ENCODE assay signal across 8 cellular contexts in the genomic region with DNA sequence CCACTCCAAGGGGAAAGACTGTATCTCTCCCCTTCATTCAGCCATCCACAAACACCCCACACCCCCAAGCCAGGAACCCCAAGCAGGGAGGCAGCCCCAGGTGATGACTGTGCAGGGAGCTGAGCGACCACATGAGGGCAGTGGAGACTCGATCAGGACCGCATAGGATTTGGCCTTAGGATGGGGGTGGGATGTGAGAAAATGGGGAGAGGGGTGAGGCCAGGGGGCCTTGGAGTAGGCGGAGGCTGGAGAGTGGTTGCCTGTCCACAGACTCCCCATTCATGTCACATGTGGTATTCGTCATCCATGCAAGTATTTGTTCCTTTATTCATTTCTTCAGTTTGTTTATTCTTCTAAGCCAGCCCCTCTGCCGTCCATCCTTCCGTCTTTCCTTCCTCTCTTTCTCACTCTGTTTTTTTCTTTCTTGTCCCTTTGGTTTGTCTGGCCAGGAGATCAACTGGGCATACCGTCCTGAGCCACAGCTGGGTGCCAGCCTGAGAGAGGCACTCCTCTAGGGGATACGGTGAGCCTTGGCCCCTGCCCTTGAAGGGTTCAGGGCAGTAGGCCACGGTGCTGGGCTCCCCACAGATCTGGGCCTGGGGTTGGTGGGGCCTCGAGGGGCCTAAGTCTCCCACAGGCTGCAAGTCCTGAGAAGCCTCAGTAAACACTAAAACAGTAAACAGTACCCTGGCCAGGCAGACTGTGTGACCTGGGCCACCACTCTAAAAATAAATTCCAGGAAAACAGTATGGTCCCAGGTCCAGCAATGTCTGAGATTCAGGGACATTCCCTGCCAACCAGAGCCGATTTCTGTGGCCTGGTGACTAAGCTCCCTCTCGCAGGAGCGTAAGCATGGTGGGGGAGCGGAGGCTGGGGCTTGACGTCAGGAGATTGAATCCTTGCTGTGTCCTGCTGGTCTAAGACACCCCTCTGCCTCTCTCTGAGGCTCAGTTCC. TPM values are rescaled to one million over a fixed set of nuclear protein-coding genes. Genes with fewer than 3 reads are reported as not detected.
DNase-seq lines count a peak whose midpoint lies in the region; ATAC-seq and TF ChIP-seq lines count a peak whose summit lies in the region.

No MANE protein-coding gene starts in this region.

- H3K36me3 Mint-ChIP-seq in activated CD8-positive, alpha-beta memory T cell treated with anti-CD3 and anti-CD28 coated beads, Interleukin-2, amount 10 ng/mL, durations not matched to agents 7 days and 5 days: no peaks in the 10 kb centered on the region
- H3K36me3 Mint-ChIP-seq in neural crest cell (ENCODE audit: low read depth): no peaks in the 10 kb centered on the region

- H3K36me3 ChIP-seq in ACC112 (ENCODE audit: insufficient read depth, low read length): no peaks in the 10 kb centered on the region

- peaks cover 6% of the 10 kb centered on the region for H3K27me3 Mint-ChIP-seq in activated CD8-positive, alpha-beta memory T cell treated with anti-CD3 and anti-CD28 coated beads, Interleukin-2, amount 10 ng/mL, durations not matched to agents 7 days and 5 days
- H3K27me3 Mint-ChIP-seq in neural crest cell (ENCODE audit: low read depth): peaks cover 23% of the 10 kb centered on the region

- no peak overlapping the region for H3K4me3 Mint-ChIP-seq in activated CD8-positive, alpha-beta memory T cell treated with anti-CD3 and anti-CD28 coated beads, Interleukin-2, amount 10 ng/mL, durations not matched to agents 7 days and 5 days
- no peak overlapping the region for H3K4me3 Mint-ChIP-seq in neural crest cell

- no peak overlapping the region for H3K27ac Mint-ChIP-seq in activated CD8-positive, alpha-beta memory T cell treated with anti-CD3 and anti-CD28 coated beads, Interleukin-2, amount 10 ng/mL, durations not matched to agents 7 days and 5 days
- no peak overlapping the region for H3K27ac Mint-ChIP-seq in neural crest cell (ENCODE audit: unreplicated experiment)

- H3K4me3 ChIP-seq in ACC112 (ENCODE audit: low read depth, low read length) (no peak overlapping the region), GM12864 (ENCODE audit: low read depth, low read length) (no peak overlapping the region)

- DNase-seq in GM12864 (ENCODE audit: low read depth) (no peak), NCI-H2171 treated with DMSO at 0.1 percent for 48 hours (lab: John Stamatoyannopoulos, UW) (peak; percentile 46), fibroblast of peridontal ligament (ENCODE audit: extremely low read depth) (peak; percentile 77), neural crest cell (ENCODE audit: low read depth, low spot score) (peak; percentile 53), NCI-H128 (lab: John Stamatoyannopoulos, UW; ENCODE audit: unreplicated experiment) (no peak)
- peak; percentile 67 for DNase-seq in activated CD8-positive, alpha-beta memory T cell treated with anti-CD3 and anti-CD28 coated beads, Interleukin-2, amount 10 ng/mL, durations not matched to agents 7 days and 5 days

- peak; percentile 58 for ATAC-seq in activated CD8-positive, alpha-beta memory T cell treated with anti-CD3 and anti-CD28 coated beads, Interleukin-2, amount 10 ng/mL, durations not matched to agents 7 days and 5 days
- no peak for ATAC-seq in GM18502 (IDR thresholded peaks at IDR 0.05; ENCODE audit: poor library complexity, unreplicated experiment)

- peaks cover 4% of the 10 kb centered on the region; the same call in 1 of the 2 replicates for H3K27me3 ChIP-seq in ACC112 (ENCODE audit: insufficient read depth, low read length)

- H3K4me1 Mint-ChIP-seq in activated CD8-positive, alpha-beta memory T cell treated with anti-CD3 and anti-CD28 coated beads, Interleukin-2, amount 10 ng/mL, durations not matched to agents 7 days and 5 days: peaks cover 10% of the 10 kb centered on the region
- H3K4me1 Mint-ChIP-seq in neural crest cell: peaks cover 10% of the 10 kb centered on the region

- CTCF ChIA-PET in activated CD8-positive, alpha-beta memory T cell treated with anti-CD3 and anti-CD28 coated beads, Interleukin-2, amount 10 ng/mL, durations not matched to agents 7 days and 5 days (lab: Charles Lee): interaction anchor here (0.6 to 3.5 kb wide), 11 partner anchors 7 to 434 kb away, joined by 3 to 41 read pairs (median 3); no protein-coding TSS in a partner anchor

- peak overlapping the region; percentile 61; the same call in 1 of the 2 replicates for H3K27ac ChIP-seq in ACC112 (ENCODE audit: low read depth, low read length)

- peaks cover 23% of the 10 kb centered on the region for H3K4me1 ChIP-seq in ACC112 (ENCODE audit: control insufficient read depth, insufficient read depth, low read length, unreplicated experiment)

- no peaks in the 10 kb centered on the region for H3K9me3 Mint-ChIP-seq in activated CD8-positive, alpha-beta memory T cell treated with anti-CD3 and anti-CD28 coated beads, Interleukin-2, amount 10 ng/mL, durations not matched to agents 7 days and 5 days (ENCODE audit: low read depth)
- no peaks in the 10 kb centered on the region for H3K9me3 Mint-ChIP-seq in neural crest cell

- H2AFZ ChIP-seq in ACC112 (ENCODE audit: low read length, unreplicated experiment): no peak overlapping the region

- peak; percentile 86 for TF ChIP-seq CTCF in GM12864 (IDR thresholded peaks at IDR 0.05; ENCODE audit: low read depth, low read length, missing control alignments)
- peak; percentile 76 for TF ChIP-seq CTCF in neural crest cell (conservative IDR thresholded peaks at IDR 0.05)

- no peaks in the 10 kb centered on the region for H3K79me2 ChIP-seq in ACC112 (ENCODE audit: control insufficient read depth, insufficient read depth, low read length, unreplicated experiment)

RNA-seq across cellular contexts. Expression of a gene that starts 2.5 kb away (rescaled TPM):
- under 1 TPM; 0.52 to 0.79 TPM for total RNA-seq in activated CD8-positive, alpha-beta memory T cell treated with anti-CD3 and anti-CD28 coated beads, Interleukin-2, amount 10 ng/mL, durations not matched to agents 7 days and 5 days
- total RNA-seq in neural crest cell: 1.7 and 2.1 TPM in 2 replicates

RNA-seq across cellular contexts. Expression of a gene that starts 31.2 kb away (rescaled TPM):
- total RNA-seq in activated CD8-positive, alpha-beta memory T cell treated with anti-CD3 and anti-CD28 coated beads, Interleukin-2, amount 10 ng/mL, durations not matched to agents 7 days and 5 days: not detected
- 0.44 and 0.48 TPM in 2 replicates for total RNA-seq in neural crest cell

Comparison
In these comparisons a context has a peak if more than half of its experiments do, and no peak if none do; other contexts are left out.
1. DNase-seq: peak in NCI-H2171 treated with DMSO at 0.1 percent for 48 hours (single experiment), activated CD8-positive, alpha-beta memory T cell treated with anti-CD3 and anti-CD28 coated beads, Interleukin-2, amount 10 ng/mL, durations not matched to agents 7 days and 5 days (single experiment), fibroblast of peridontal ligament (single experiment) and neural crest cell (single experiment); none in GM12864 (single experiment) and NCI-H128 (single experiment).